ENCODE assay signal across 26 cellular contexts in genomic region chr11:5694642-5695041, GRCh38. TPM values are rescaled to one million over a fixed set of nuclear protein-coding genes. Genes with fewer than 3 reads are reported as not detected.
A peak's percentile ranks its signal among the peaks of the same experiment; 100 is the strongest.
DNase-seq lines count a peak whose midpoint lies in the region; ATAC-seq lines count a peak whose summit lies in the region.
"Had no signal": no experiment of that assay in that cellular context is flagged by ENCODE, and none has a peak within 500 bp of the region (broad histone marks: within the 10 kb centered on the region; RNA-seq: fewer than 3 reads in every experiment).

No MANE protein-coding gene starts in this region.

- H3K27me3 Mint-ChIP-seq in activated CD4-positive, alpha-beta memory T cell treated with anti-CD3 and anti-CD28 coated beads for 36 hours: no peaks in the 10 kb centered on the region
- H3K27me3 Mint-ChIP-seq in activated CD4-positive, alpha-beta memory T cell treated with anti-CD3 and anti-CD28 coated beads, Interleukin-2, amount 10 ng/mL, durations not matched to agents 7 days and 5 days: no peaks in the 10 kb centered on the region
- H3K27me3 Mint-ChIP-seq in CD4-positive, alpha-beta memory T cell: no peaks in the 10 kb centered on the region
- no peaks in the 10 kb centered on the region for H3K27me3 Mint-ChIP-seq in activated T-helper 17 cell treated with anti-CD3 and anti-CD28 coated beads, Interleukin-2, amount 50 U/mL, for 72 hours
- no peaks in the 10 kb centered on the region for H3K27me3 Mint-ChIP-seq in naive thymus-derived CD4-positive, alpha-beta T cell

- CTCF ChIA-PET in activated CD4-positive, alpha-beta memory T cell treated with anti-CD3 and anti-CD28 coated beads for 36 hours (lab: Charles Lee): interaction anchor here (0.7 kb wide), 1 partner anchor 13 kb away, joined by 3 read pairs; no protein-coding TSS in a partner anchor
- CTCF ChIA-PET in activated CD4-positive, alpha-beta memory T cell treated with anti-CD3 and anti-CD28 coated beads, Interleukin-2, amount 10 ng/mL, durations not matched to agents 7 days and 5 days (lab: Charles Lee): no interaction called here
- CTCF ChIA-PET in CD4-positive, alpha-beta memory T cell (lab: Charles Lee; ENCODE audit: partially characterized antibody): interaction anchor here (2.0 to 10.1 kb wide), 2 partner anchors 10 to 11 kb away, joined by 4 to 63 read pairs; partner anchors contain the start of gene TRIM5
- CTCF ChIA-PET in naive thymus-derived CD4-positive, alpha-beta T cell (lab: Charles Lee): interaction anchor here (1.5 kb wide), 1 partner anchor 19 kb away, joined by 4 read pairs; no protein-coding TSS in a partner anchor

- H3K36me3 ChIP-seq in CD4-positive, alpha-beta memory T cell (ENCODE audit: insufficient read depth, low read length): peaks cover 37% of the 10 kb centered on the region
- peaks cover 0 to 30% (median 2%) of the 10 kb centered on the region in 3 experiments for H3K36me3 ChIP-seq in naive thymus-derived CD4-positive, alpha-beta T cell (ENCODE audit: control insufficient read depth in 2 of 3, insufficient read depth in 3 of 3, low read length in 3 of 3)
- H3K36me3 ChIP-seq: cardiac muscle cell, SJCRH30 had no signal

- H3K4me3 ChIP-seq in CD4-positive, alpha-beta memory T cell (ENCODE audit: low read length in 2 of 2): no peak overlapping the region
- H3K4me3 ChIP-seq in naive thymus-derived CD4-positive, alpha-beta T cell (ENCODE audit: low read length): no peak overlapping the region
- H3K4me3 ChIP-seq: cardiac muscle cell, dorsolateral prefrontal cortex, SJCRH30 had no signal

- H3K27ac Mint-ChIP-seq in activated CD4-positive, alpha-beta memory T cell treated with anti-CD3 and anti-CD28 coated beads for 36 hours: peak overlapping the region; percentile 47
- no peak overlapping the region for H3K27ac Mint-ChIP-seq in activated CD4-positive, alpha-beta memory T cell treated with anti-CD3 and anti-CD28 coated beads, Interleukin-2, amount 10 ng/mL, durations not matched to agents 7 days and 5 days
- H3K27ac Mint-ChIP-seq in CD4-positive, alpha-beta memory T cell: peak overlapping the region; percentile 13 to 87 (median 76)
- H3K27ac Mint-ChIP-seq in activated T-helper 17 cell treated with anti-CD3 and anti-CD28 coated beads, Interleukin-2, amount 50 U/mL, for 72 hours: peak overlapping the region; percentile 45
- peak overlapping the region in 8 of 9 donors; percentile 13 to 99 (median 72) for H3K27ac Mint-ChIP-seq in naive thymus-derived CD4-positive, alpha-beta T cell

- H3K36me3 Mint-ChIP-seq in activated CD4-positive, alpha-beta memory T cell treated with anti-CD3 and anti-CD28 coated beads for 36 hours: peaks cover 28% of the 10 kb centered on the region
- peaks cover 76% of the 10 kb centered on the region for H3K36me3 Mint-ChIP-seq in activated CD4-positive, alpha-beta memory T cell treated with anti-CD3 and anti-CD28 coated beads, Interleukin-2, amount 10 ng/mL, durations not matched to agents 7 days and 5 days (ENCODE audit: low read depth)
- H3K36me3 Mint-ChIP-seq in CD4-positive, alpha-beta memory T cell: peaks cover 50 to 76% of the 10 kb centered on the region in 2 donors
- peaks cover 93% of the 10 kb centered on the region for H3K36me3 Mint-ChIP-seq in activated T-helper 17 cell treated with anti-CD3 and anti-CD28 coated beads, Interleukin-2, amount 50 U/mL, for 72 hours (ENCODE audit: low read depth)
- H3K36me3 Mint-ChIP-seq in naive thymus-derived CD4-positive, alpha-beta T cell: peaks cover 19 to 54% (median 41%) of the 10 kb centered on the region in 5 donors

- intact Hi-C loops in activated CD4-positive, alpha-beta memory T cell treated with anti-CD3 and anti-CD28 coated beads for 36 hours (cut with micrococcal nuclease): loop anchor here (5.0 kb wide), 1 partner anchor 1053 kb away; no protein-coding TSS in a partner anchor
- intact Hi-C loops in CD4-positive, alpha-beta memory T cell (cut with micrococcal nuclease): no loop called here
- intact Hi-C loops in naive thymus-derived CD4-positive, alpha-beta T cell (cut with micrococcal nuclease): loop anchor here (2.0 to 5.0 kb wide), 3 partner anchors 16 to 1818 kb away; partner anchors contain the start of gene PPFIBP2 (in 1 of the 2)

- no peaks in the 10 kb centered on the region for H3K9me3 ChIP-seq in CD4-positive, alpha-beta memory T cell (ENCODE audit: control insufficient read depth in 1 of 2, low read length in 2 of 2)
- H3K9me3 ChIP-seq in naive thymus-derived CD4-positive, alpha-beta T cell (ENCODE audit: control insufficient read depth in 2 of 3, low read length in 3 of 3): no peaks in the 10 kb centered on the region
- H3K9me3 ChIP-seq: SJCRH30 had no signal

- H3K9me3 Mint-ChIP-seq in activated CD4-positive, alpha-beta memory T cell treated with anti-CD3 and anti-CD28 coated beads for 36 hours: no peaks in the 10 kb centered on the region
- no peaks in the 10 kb centered on the region for H3K9me3 Mint-ChIP-seq in activated CD4-positive, alpha-beta memory T cell treated with anti-CD3 and anti-CD28 coated beads, Interleukin-2, amount 10 ng/mL, durations not matched to agents 7 days and 5 days
- H3K9me3 Mint-ChIP-seq in CD4-positive, alpha-beta memory T cell: no peaks in the 10 kb centered on the region
- H3K9me3 Mint-ChIP-seq in activated T-helper 17 cell treated with anti-CD3 and anti-CD28 coated beads, Interleukin-2, amount 50 U/mL, for 72 hours: no peaks in the 10 kb centered on the region
- H3K9me3 Mint-ChIP-seq in naive thymus-derived CD4-positive, alpha-beta T cell: no peaks in the 10 kb centered on the region

- H3K27me3 ChIP-seq in CD4-positive, alpha-beta memory T cell (ENCODE audit: insufficient read depth, low read length): no peaks in the 10 kb centered on the region
- no peaks in the 10 kb centered on the region for H3K27me3 ChIP-seq in naive thymus-derived CD4-positive, alpha-beta T cell (ENCODE audit: control insufficient read depth in 2 of 2, insufficient read depth in 2 of 2, low read length in 2 of 2)
- H3K27me3 ChIP-seq: cardiac muscle cell, dorsolateral prefrontal cortex, foreskin keratinocyte had no signal

- no peak overlapping the region for H3K4me3 Mint-ChIP-seq in activated CD4-positive, alpha-beta memory T cell treated with anti-CD3 and anti-CD28 coated beads for 36 hours
- no peak overlapping the region for H3K4me3 Mint-ChIP-seq in activated CD4-positive, alpha-beta memory T cell treated with anti-CD3 and anti-CD28 coated beads, Interleukin-2, amount 10 ng/mL, durations not matched to agents 7 days and 5 days
- H3K4me3 Mint-ChIP-seq in CD4-positive, alpha-beta memory T cell: peak overlapping the region in 7 of 8 donors; percentile 23 to 83 (median 49)
- H3K4me3 Mint-ChIP-seq in activated T-helper 17 cell treated with anti-CD3 and anti-CD28 coated beads, Interleukin-2, amount 50 U/mL, for 72 hours: peak overlapping the region; percentile 66
- peak overlapping the region; percentile 2 to 76 (median 60) for H3K4me3 Mint-ChIP-seq in naive thymus-derived CD4-positive, alpha-beta T cell
- H3K4me3 Mint-ChIP-seq: CD14-positive monocyte had no signal

- H3K4me1 Mint-ChIP-seq in activated CD4-positive, alpha-beta memory T cell treated with anti-CD3 and anti-CD28 coated beads for 36 hours (ENCODE audit: low read depth): peaks cover 56% of the 10 kb centered on the region
- H3K4me1 Mint-ChIP-seq in activated CD4-positive, alpha-beta memory T cell treated with anti-CD3 and anti-CD28 coated beads, Interleukin-2, amount 10 ng/mL, durations not matched to agents 7 days and 5 days: peaks cover 31% of the 10 kb centered on the region
- H3K4me1 Mint-ChIP-seq in CD4-positive, alpha-beta memory T cell: peaks cover 35 to 74% (median 56%) of the 10 kb centered on the region in 4 donors
- peaks cover 31% of the 10 kb centered on the region for H3K4me1 Mint-ChIP-seq in activated T-helper 17 cell treated with anti-CD3 and anti-CD28 coated beads, Interleukin-2, amount 50 U/mL, for 72 hours
- peaks cover 51 to 69% (median 64%) of the 10 kb centered on the region in 7 donors for H3K4me1 Mint-ChIP-seq in naive thymus-derived CD4-positive, alpha-beta T cell

- POLR2A ChIA-PET in activated CD4-positive, alpha-beta memory T cell treated with anti-CD3 and anti-CD28 coated beads for 36 hours (lab: Charles Lee): interaction anchor here (1.4 kb wide), 1 partner anchor 9 kb away, joined by 4 read pairs; no protein-coding TSS in a partner anchor
- POLR2A ChIA-PET in activated CD4-positive, alpha-beta memory T cell treated with anti-CD3 and anti-CD28 coated beads, Interleukin-2, amount 10 ng/mL, durations not matched to agents 7 days and 5 days (lab: Charles Lee): interaction anchor here (1.7 to 4.2 kb wide), 2 partner anchors 10 to 70 kb away, joined by 4 to 19 read pairs; partner anchors contain the start of genes TRIM34 and TRIM5
- POLR2A ChIA-PET in CD4-positive, alpha-beta memory T cell (lab: Charles Lee; ENCODE audit: partially characterized antibody): interaction anchor here (1.0 to 3.5 kb wide), 2 partner anchors 10 to 16 kb away, joined by 3 to 20 read pairs; partner anchors contain the start of gene TRIM5
- POLR2A ChIA-PET in naive thymus-derived CD4-positive, alpha-beta T cell (lab: Charles Lee): interaction anchor here (1.0 to 1.6 kb wide), 2 partner anchors 10 to 16 kb away, joined by 3 read pairs; partner anchors contain the start of gene TRIM5

- no peak for DNase-seq in activated CD4-positive, alpha-beta memory T cell treated with anti-CD3 and anti-CD28 coated beads for 36 hours
- no peak for DNase-seq in activated CD4-positive, alpha-beta memory T cell treated with anti-CD3 and anti-CD28 coated beads, Interleukin-2, amount 10 ng/mL, durations not matched to agents 7 days and 5 days
- no peak for DNase-seq in CD4-positive, alpha-beta memory T cell
- DNase-seq in naive thymus-derived CD4-positive, alpha-beta T cell: no peak
- DNase-seq in NCI-H2171 treated with DMSO at 0.1 percent for 48 hours (lab: John Stamatoyannopoulos, UW) (no peak), SIG-M5 treated with dmso at 0.1 percent for 504 hours (lab: John Stamatoyannopoulos, UW; ENCODE audit: unreplicated experiment) (no peak), ecto neural progenitor cell (ENCODE audit: low spot score) (no peak)
- DNase-seq: activated CD4-positive, CD25-positive, alpha-beta regulatory T cell; amygdala; DMS153; dorsolateral prefrontal cortex; foreskin keratinocyte; GDM1; hippocampal formation; NCI-H1105; NCI-H2081 treated with DMSO at 0.1 percent for 48 hours; retina; SJCRH30 had no signal

- H3K4me1 ChIP-seq in CD4-positive, alpha-beta memory T cell (ENCODE audit: insufficient read depth, low read length): peaks cover 52% of the 10 kb centered on the region
- H3K4me1 ChIP-seq in naive thymus-derived CD4-positive, alpha-beta T cell (ENCODE audit: control insufficient read depth in 2 of 2, insufficient read depth in 2 of 2, low read length in 2 of 2): peaks cover 27 to 38% of the 10 kb centered on the region in 2 donors
- H3K4me1 ChIP-seq: foreskin keratinocyte had no signal

- ATAC-seq in activated T-helper 17 cell treated with anti-CD3 and anti-CD28 coated beads, Interleukin-2, amount 50 U/mL, for 72 hours (replicated peaks): peak; percentile 31
- ATAC-seq in naive thymus-derived CD4-positive, alpha-beta T cell: no peak
- ATAC-seq: foreskin keratinocyte, HepG2, Panc1 had no signal

- H3K27ac ChIP-seq in CD4-positive, alpha-beta memory T cell (ENCODE audit: low read depth, low read length): peak overlapping the region; percentile 0
- peak overlapping the region; percentile 38 for H3K27ac ChIP-seq in naive thymus-derived CD4-positive, alpha-beta T cell (ENCODE audit: low read depth, low read length)
- H3K27ac ChIP-seq: cardiac muscle cell, dorsolateral prefrontal cortex, epithelial cell of prostate, foreskin keratinocyte, SJCRH30 had no signal

RNA-seq across cellular contexts. Expression of gene TRIM22, which starts 5.1 kb away (rescaled TPM):
- 100 to 1,000 TPM in 1 of 2 experiments, 10 to 100 TPM in 1; 98.5 to 104 TPM for total RNA-seq in activated CD4-positive, alpha-beta memory T cell treated with anti-CD3 and anti-CD28 coated beads for 36 hours
- 100 to 1,000 TPM; 213 to 221 TPM for total RNA-seq in activated CD4-positive, alpha-beta memory T cell treated with anti-CD3 and anti-CD28 coated beads, Interleukin-2, amount 10 ng/mL, durations not matched to agents 7 days and 5 days
- 100 to 1,000 TPM; 349 to 353 TPM for total RNA-seq in CD4-positive, alpha-beta memory T cell
- 100 to 1,000 TPM; 187 to 190 TPM for polyA plus RNA-seq in CD4-positive, alpha-beta memory T cell
- 100 to 1,000 TPM in 1 of 2 donors, 10 to 100 TPM in 1; 91.0 to 159 TPM for total RNA-seq in activated T-helper 17 cell treated with anti-CD3 and anti-CD28 coated beads, Interleukin-2, amount 50 U/mL, for 72 hours
- total RNA-seq in naive thymus-derived CD4-positive, alpha-beta T cell: 100 to 1,000 TPM; 229 to 340 (median 258) TPM
- polyA plus RNA-seq in naive thymus-derived CD4-positive, alpha-beta T cell: 100 to 1,000 TPM; 121 to 184 TPM
- total RNA-seq: cardiac muscle cell had no signal

RNA-seq across cellular contexts. Expression of gene TRIM5, which starts 9.8 kb away (rescaled TPM):
- 10 to 100 TPM; 18.9 to 21.0 TPM for total RNA-seq in activated CD4-positive, alpha-beta memory T cell treated with anti-CD3 and anti-CD28 coated beads for 36 hours
- 10 to 100 TPM; 33.5 to 33.9 TPM for total RNA-seq in activated CD4-positive, alpha-beta memory T cell treated with anti-CD3 and anti-CD28 coated beads, Interleukin-2, amount 10 ng/mL, durations not matched to agents 7 days and 5 days
- 10 to 100 TPM; 33.9 to 35.5 TPM for total RNA-seq in CD4-positive, alpha-beta memory T cell
- polyA plus RNA-seq in CD4-positive, alpha-beta memory T cell: 1 to 10 TPM; 9.1 to 9.5 TPM
- total RNA-seq in activated T-helper 17 cell treated with anti-CD3 and anti-CD28 coated beads, Interleukin-2, amount 50 U/mL, for 72 hours: 10 to 100 TPM; 11.4 to 18.8 TPM
- 10 to 100 TPM; 16.9 to 36.8 (median 26.2) TPM for total RNA-seq in naive thymus-derived CD4-positive, alpha-beta T cell
- 10 to 100 TPM; 10.3 to 10.5 TPM for polyA plus RNA-seq in naive thymus-derived CD4-positive, alpha-beta T cell

RNA-seq across cellular contexts. Expression of gene OR56B1, which starts 41.6 kb away (rescaled TPM):
- total RNA-seq in activated CD4-positive, alpha-beta memory T cell treated with anti-CD3 and anti-CD28 coated beads for 36 hours: under 1 TPM; 0.12 to 0.19 TPM
- total RNA-seq in activated CD4-positive, alpha-beta memory T cell treated with anti-CD3 and anti-CD28 coated beads, Interleukin-2, amount 10 ng/mL, durations not matched to agents 7 days and 5 days: under 1 TPM; 0.30 to 0.50 TPM
- total RNA-seq in CD4-positive, alpha-beta memory T cell: under 1 TPM; 0.44 to 0.61 TPM
- polyA plus RNA-seq in CD4-positive, alpha-beta memory T cell: under 1 TPM in 1 of 2 donors, not detected in 1; 0.20 TPM
- under 1 TPM in 1 of 2 donors, not detected in 1; 0.29 TPM for total RNA-seq in activated T-helper 17 cell treated with anti-CD3 and anti-CD28 coated beads, Interleukin-2, amount 50 U/mL, for 72 hours
- total RNA-seq in naive thymus-derived CD4-positive, alpha-beta T cell: 1 to 10 TPM in 1 of 5 experiments, under 1 TPM in 4; 0.19 to 1.4 (median 0.71) TPM
- under 1 TPM in 1 of 2 donors, not detected in 1; 0.11 TPM for polyA plus RNA-seq in naive thymus-derived CD4-positive, alpha-beta T cell
- total RNA-seq: cardiac muscle cell, foreskin keratinocyte, HepG2, NCI-H460, SJCRH30 had no signal
- polyA plus RNA-seq: cardiac muscle cell, CD14-positive monocyte, foreskin keratinocyte, HepG2 had no signal

RNA-seq across cellular contexts. Expression of gene OR52N4, which starts 59.4 kb away (rescaled TPM):
- under 1 TPM; 0.29 to 0.62 TPM for total RNA-seq in activated CD4-positive, alpha-beta memory T cell treated with anti-CD3 and anti-CD28 coated beads for 36 hours
- 1 to 10 TPM; 1.5 to 1.9 TPM for total RNA-seq in activated CD4-positive, alpha-beta memory T cell treated with anti-CD3 and anti-CD28 coated beads, Interleukin-2, amount 10 ng/mL, durations not matched to agents 7 days and 5 days
- total RNA-seq in CD4-positive, alpha-beta memory T cell: 1 to 10 TPM; 1.6 to 2.2 TPM
- polyA plus RNA-seq in CD4-positive, alpha-beta memory T cell: under 1 TPM; 0.50 to 0.60 TPM
- total RNA-seq in activated T-helper 17 cell treated with anti-CD3 and anti-CD28 coated beads, Interleukin-2, amount 50 U/mL, for 72 hours: 1 to 10 TPM in 1 of 2 donors, under 1 TPM in 1; 0.26 to 1.8 TPM
- 1 to 10 TPM; 1.0 to 2.8 (median 2.4) TPM for total RNA-seq in naive thymus-derived CD4-positive, alpha-beta T cell
- polyA plus RNA-seq in naive thymus-derived CD4-positive, alpha-beta T cell: under 1 TPM; 0.25 to 0.33 TPM
- total RNA-seq: cardiac muscle cell, foreskin keratinocyte, lower leg skin, NCI-H460, SJCRH30 had no signal
- polyA plus RNA-seq: cardiac muscle cell, foreskin keratinocyte had no signal

Comparison
In these comparisons a context has a peak if more than half of its experiments do, and no peak if none do; other contexts are left out.
1. H3K4me3 Mint-ChIP-seq: peak in CD4-positive, alpha-beta memory T cell (7 of 8), activated T-helper 17 cell treated with anti-CD3 and anti-CD28 coated beads, Interleukin-2, amount 50 U/mL, for 72 hours (single experiment) and naive thymus-derived CD4-positive, alpha-beta T cell (10 of 10); none in activated CD4-positive, alpha-beta memory T cell treated with anti-CD3 and anti-CD28 coated beads for 36 hours (single experiment) and activated CD4-positive, alpha-beta memory T cell treated with anti-CD3 and anti-CD28 coated beads, Interleukin-2, amount 10 ng/mL, durations not matched to agents 7 days and 5 days (single experiment).